Comparison of ENCODE assay signal across 15 cellular contexts in the genomic region with DNA sequence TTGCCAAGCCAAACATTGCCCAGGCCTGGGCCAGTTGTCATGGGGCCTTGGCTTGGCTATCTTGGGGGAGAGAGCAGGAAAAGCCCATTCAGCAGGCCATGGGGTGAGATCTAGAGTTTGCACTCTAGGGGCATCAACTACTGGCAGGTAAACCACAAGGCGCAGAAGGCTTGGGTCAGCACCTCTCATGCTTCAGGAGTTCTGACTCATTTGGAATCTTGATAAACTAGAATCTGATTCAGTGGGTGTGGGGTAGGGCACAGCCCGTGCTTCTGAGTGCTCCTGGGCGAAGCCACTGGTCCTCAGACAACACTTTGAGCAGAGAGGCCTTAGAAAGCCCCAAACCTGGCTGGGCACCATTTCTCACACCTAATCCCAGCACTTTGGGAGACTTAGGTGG.
DNase-seq lines count a peak whose midpoint lies in the region; ATAC-seq, FAIRE-seq and TF ChIP-seq lines count a peak whose summit lies in the region.
"Had no signal": no experiment of that assay in that cellular context is flagged by ENCODE, and none has a peak within 500 bp of the region (broad histone marks: within the 10 kb centered on the region; RNA-seq: fewer than 3 reads in every experiment).

No MANE protein-coding gene starts in this region.

- POLR2A ChIA-PET in HEK293T (lab: Yijun Ruan, JAX) = no interaction called here

- ATAC-seq in GM19043 (IDR thresholded peaks at IDR 0.05; ENCODE audit: low read depth, unreplicated experiment) (peak; percentile 60), HG03439 (IDR thresholded peaks at IDR 0.05; ENCODE audit: unreplicated experiment) (peak; percentile 50), left lobe of liver (no peak)

- peaks cover 10 to 15% of the 10 kb centered on the region in 2 donors for H3K4me1 ChIP-seq in kidney (ENCODE audit: control insufficient read depth in 1 of 2, insufficient read depth in 1 of 2, low read depth in 1 of 2, low read length in 2 of 2)

- H3K4me3 ChIP-seq in GM06990 (replicated peaks; ENCODE audit: low read depth, low read length) (no peak overlapping the region), kidney (ENCODE audit: low read length in 2 of 2) (no peak overlapping the region)
- H3K4me3 ChIP-seq: SJSA1 had no signal

- no peak overlapping the region for H3K9ac ChIP-seq in kidney (ENCODE audit: low read length in 2 of 2)

- H3K27me3 ChIP-seq in GM06990 (replicated peaks; ENCODE audit: control insufficient read depth, insufficient read depth, low read length) = no peaks in the 10 kb centered on the region
- H3K27me3 ChIP-seq: SJSA1 had no signal

- no peaks in the 10 kb centered on the region for H3K9me3 ChIP-seq in kidney (ENCODE audit: control insufficient read depth in 1 of 2, low read length in 2 of 2)
- H3K9me3 ChIP-seq: SJSA1 had no signal

- H3K36me3 ChIP-seq in GM06990 (ENCODE audit: control insufficient read depth, insufficient read depth, low read length) (no peaks in the 10 kb centered on the region), kidney (ENCODE audit: control insufficient read depth in 1 of 2, insufficient read depth in 2 of 2, low read length in 2 of 2) (no peaks in the 10 kb centered on the region)
- H3K36me3 ChIP-seq: SJSA1 had no signal

- TF ChIP-seq CTCF in GM06990 (IDR thresholded peaks at IDR 0.05; ENCODE audit: insufficient read depth, low read length, poor library complexity, severe bottlenecking) = peak; percentile 11
- no peak for TF ChIP-seq CTCF in kidney (IDR thresholded peaks at IDR 0.05; ENCODE audit: borderline replicate concordance, extremely low read depth, insufficient read depth)

- peak; percentile 38 for DNase-seq in GM06990 (ENCODE audit: extremely low read depth, insufficient read length)
- peak; percentile 78 for DNase-seq in kidney
- DNase-seq in mucosa of gallbladder (ENCODE audit: low spot score) = no peak
- DNase-seq in HEK293T (ENCODE audit: extremely low spot score) = no peak
- no peak for DNase-seq in OCI-M2 (lab: John Stamatoyannopoulos, UW; ENCODE audit: unreplicated experiment)
- no peak for DNase-seq in left lobe of liver (ENCODE audit: low spot score)
- DNase-seq: activated CD8-positive, alpha-beta memory T cell treated with anti-CD3 and anti-CD28 coated beads for 24 hours; central memory CD4-positive, alpha-beta T cell; DMS79 treated with DMSO at 0.1 percent for 48 hours; mesendoderm; NCI-H1930; stimulated activated CD8-positive, alpha-beta memory T cell treated with anti-CD3 and anti-CD28 coated beads, Interleukin-4, amount 100 ng/mL, for 48 hours had no signal

- H3K27ac ChIP-seq in kidney (ENCODE audit: low read depth in 2 of 2, low read length in 2 of 2) = peak overlapping the region; percentile 36 to 43
- H3K27ac ChIP-seq: SJSA1 had no signal

- CTCF ChIA-PET in HEK293T (lab: Yijun Ruan, JAX) = interaction anchor here (0.7 kb wide), 1 partner anchor 261 kb away, joined by 3 read pairs; no protein-coding TSS in a partner anchor

- FAIRE-seq in kidney (lab: Jason Lieb, UNC) = no peak

- intact Hi-C loops in kidney (cut with DNase I) = no loop called here

TF ChIP-seq in HEK293T, 16 proteins besides CTCF, POLR2A, EP300 and RAD21:
- TF ChIP-seq BHLHE40 (IDR thresholded peaks at IDR 0.05; ENCODE audit: borderline replicate concordance) (no peak), FOXK2 (IDR thresholded peaks at IDR 0.05) (no peak), LEF1 (IDR thresholded peaks at IDR 0.05; ENCODE audit: borderline replicate concordance) (no peak)
- TF ChIP-seq, protein P1, sequence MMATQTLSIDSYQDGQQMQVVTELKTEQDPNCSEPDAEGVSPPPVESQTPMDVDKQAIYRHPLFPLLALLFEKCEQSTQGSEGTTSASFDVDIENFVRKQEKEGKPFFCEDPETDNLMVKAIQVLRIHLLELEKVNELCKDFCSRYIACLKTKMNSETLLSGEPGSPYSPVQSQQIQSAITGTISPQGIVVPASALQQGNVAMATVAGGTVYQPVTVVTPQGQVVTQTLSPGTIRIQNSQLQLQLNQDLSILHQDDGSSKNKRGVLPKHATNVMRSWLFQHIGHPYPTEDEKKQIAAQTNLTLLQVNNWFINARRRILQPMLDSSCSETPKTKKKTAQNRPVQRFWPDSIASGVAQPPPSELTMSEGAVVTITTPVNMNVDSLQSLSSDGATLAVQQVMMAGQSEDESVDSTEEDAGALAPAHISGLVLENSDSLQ (IDR thresholded peaks at IDR 0.05) = no peak

Comparison
In these comparisons a context has a peak if more than half of its experiments do, and no peak if none do; other contexts are left out.
1. DNase-seq: peak in GM06990 (single experiment) and kidney (single experiment); none in mucosa of gallbladder (single experiment), HEK293T (single experiment), OCI-M2 (single experiment) and left lobe of liver (single experiment).